In genomic region chr3:58564456-58565160, GRCh38 we compare ENCODE assay signal across 14 cellular contexts. TPM values are rescaled to one million over a fixed set of nuclear protein-coding genes. Genes with fewer than 3 reads are reported as not detected.
A peak's percentile ranks its signal among the peaks of the same experiment; 100 is the strongest.
DNase-seq lines count a peak whose midpoint lies in the region; ATAC-seq, FAIRE-seq and TF ChIP-seq lines count a peak whose summit lies in the region.
"Had no signal": no experiment of that assay in that cellular context is flagged by ENCODE, and none has a peak within 500 bp of the region (broad histone marks: within the 10 kb centered on the region; RNA-seq: fewer than 3 reads in every experiment).

No MANE protein-coding gene starts in this region.

- TF ChIP-seq CTCF in AG04449 (IDR thresholded peaks at IDR 0.05; ENCODE audit: insufficient read depth, low read length, missing control alignments) (no peak), choroid plexus epithelial cell (conservative IDR thresholded peaks at IDR 0.05; ENCODE audit: low read depth, low read length) (no peak)

- POLR2A ChIA-PET in AG04449 (lab: Yijun Ruan, JAX): no interaction called here

- CTCF ChIA-PET in AG04449 (lab: Yijun Ruan, JAX): interaction anchor here (1.5 to 24.4 kb wide), 3 partner anchors 14 to 488 kb away, joined by 3 to 646 read pairs (median 160); partner anchors contain the start of gene FAM107A

- FAIRE-seq in HTR-8/SVneo (lab: Jason Lieb, UNC): peak; percentile 98
- FAIRE-seq: GM12892 had no signal

- ATAC-seq in activated CD4-positive, CD25-positive, alpha-beta regulatory T cell treated with anti-CD3 and anti-CD28 coated beads, Interleukin-2, amount 50 U/mL, for 24 hours: no peak
- ATAC-seq in GM18498 (IDR thresholded peaks at IDR 0.05; ENCODE audit: unreplicated experiment): no peak
- ATAC-seq: gastrocnemius medialis had no signal

- DNase-seq in AG04449 (ENCODE audit: low read depth, low spot score) (peak; percentile 69), HTR-8/SVneo (ENCODE audit: insufficient read length, low spot score) (peak; percentile 70), choroid plexus epithelial cell (ENCODE audit: low read depth) (peak; percentile 58), lung microvascular endothelial cell (ENCODE audit: low read depth in 2 of 2) (peak; percentile 55 to 88), NOMO-1 treated with dmso at 0.1 percent for 144 hours (lab: John Stamatoyannopoulos, UW; ENCODE audit: unreplicated experiment) (no peak)
- no peak for DNase-seq in activated T-cell treated with anti-CD3 and anti-CD28 coated beads, Interleukin-2, amount 50 U/mL, for 1 hour
- DNase-seq: CD4-positive, CD25-positive, alpha-beta regulatory T cell; gastrocnemius medialis; NCI-H1436; stimulated activated CD4-positive, alpha-beta T cell treated with anti-CD3 and anti-CD28 coated beads, Interleukin-2, amount 100 ng/mL, for 48 hours had no signal

- H3K4me3 ChIP-seq in AG04449 (ENCODE audit: low read depth, low read length) (no peak overlapping the region), choroid plexus epithelial cell (ENCODE audit: low read depth, low read length) (no peak overlapping the region)
- H3K4me3 ChIP-seq: gastrocnemius medialis had no signal

RNA-seq across cellular contexts. Expression of gene FAM107A, which starts 12.6 kb away (rescaled TPM):
- total RNA-seq in lung microvascular endothelial cell: 0.20 and 2.2 TPM in 2 replicates
- total RNA-seq: CD4-positive, CD25-positive, alpha-beta regulatory T cell; OCI-LY7 had no signal

RNA-seq across cellular contexts. Expression of gene ACOX2, which starts 27.6 kb away (rescaled TPM):
- 0.44 and 0.60 TPM in 2 replicates for total RNA-seq in lung microvascular endothelial cell
- total RNA-seq: CD4-positive, CD25-positive, alpha-beta regulatory T cell; OCI-LY7 had no signal

Comparison
In these comparisons a context has a peak if more than half of its experiments do, and no peak if none do; other contexts are left out.
1. DNase-seq: peak in AG04449 (single experiment), HTR-8/SVneo (single experiment), choroid plexus epithelial cell (single experiment) and lung microvascular endothelial cell (2 of 2); none in NOMO-1 treated with dmso at 0.1 percent for 144 hours (single experiment) and activated T-cell treated with anti-CD3 and anti-CD28 coated beads, Interleukin-2, amount 50 U/mL, for 1 hour (single experiment).